Comparison of ENCODE assay signal across 1 cellular context in the genomic region with DNA sequence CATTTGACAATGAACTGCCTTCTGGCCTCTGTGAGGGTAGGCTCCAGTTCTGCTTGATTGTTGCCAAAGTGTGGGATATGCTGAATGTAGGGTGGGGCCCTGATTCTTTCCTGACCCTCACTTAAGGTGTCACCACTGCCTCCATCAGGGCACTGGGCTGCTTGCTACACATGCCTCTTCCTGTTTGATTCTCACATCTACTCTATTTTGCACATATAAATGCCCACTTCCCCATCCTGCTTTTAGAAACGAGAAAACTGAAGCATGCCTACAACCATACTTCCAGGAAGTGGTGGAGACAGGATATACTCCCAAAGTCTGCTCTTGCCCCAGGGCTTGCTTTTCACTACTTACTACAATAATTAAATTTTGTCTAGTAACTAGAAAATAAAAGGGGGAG.
TF ChIP-seq lines count a peak whose summit lies in the region.

No MANE protein-coding gene starts in this region.

TF ChIP-seq in HepG2, 621 proteins besides CTCF, POLR2A, EP300 and RAD21:
- TF ChIP-seq TAF15 (IDR thresholded peaks at IDR 0.05; ENCODE audit: low read depth, low read length, poor library complexity, severe bottlenecking), result no peak
- TF ChIP-seq, protein P1, sequence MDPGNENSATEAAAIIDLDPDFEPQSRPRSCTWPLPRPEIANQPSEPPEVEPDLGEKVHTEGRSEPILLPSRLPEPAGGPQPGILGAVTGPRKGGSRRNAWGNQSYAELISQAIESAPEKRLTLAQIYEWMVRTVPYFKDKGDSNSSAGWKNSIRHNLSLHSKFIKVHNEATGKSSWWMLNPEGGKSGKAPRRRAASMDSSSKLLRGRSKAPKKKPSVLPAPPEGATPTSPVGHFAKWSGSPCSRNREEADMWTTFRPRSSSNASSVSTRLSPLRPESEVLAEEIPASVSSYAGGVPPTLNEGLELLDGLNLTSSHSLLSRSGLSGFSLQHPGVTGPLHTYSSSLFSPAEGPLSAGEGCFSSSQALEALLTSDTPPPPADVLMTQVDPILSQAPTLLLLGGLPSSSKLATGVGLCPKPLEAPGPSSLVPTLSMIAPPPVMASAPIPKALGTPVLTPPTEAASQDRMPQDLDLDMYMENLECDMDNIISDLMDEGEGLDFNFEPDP (CRISPR knock-in tag; conservative IDR thresholded peaks at IDR 0.05), result no peak
- no peak for TF ChIP-seq HOXA7 (CRISPR knock-in tag; IDR thresholded peaks at IDR 0.05)
- no peak for TF ChIP-seq ONECUT2 (CRISPR knock-in tag; IDR thresholded peaks at IDR 0.05)
- TF ChIP-seq ZNF816 (CRISPR knock-in tag; IDR thresholded peaks at IDR 0.05; ENCODE audit: borderline replicate concordance), result no peak
- no peak for TF ChIP-seq POGZ (CRISPR knock-in tag; IDR thresholded peaks at IDR 0.05)
- no peak for TF ChIP-seq RAD51 (IDR thresholded peaks at IDR 0.05; ENCODE audit: borderline replicate concordance)
- TF ChIP-seq ZNF263 (CRISPR knock-in tag; IDR thresholded peaks at IDR 0.05), result no peak
- TF ChIP-seq, protein P2, sequence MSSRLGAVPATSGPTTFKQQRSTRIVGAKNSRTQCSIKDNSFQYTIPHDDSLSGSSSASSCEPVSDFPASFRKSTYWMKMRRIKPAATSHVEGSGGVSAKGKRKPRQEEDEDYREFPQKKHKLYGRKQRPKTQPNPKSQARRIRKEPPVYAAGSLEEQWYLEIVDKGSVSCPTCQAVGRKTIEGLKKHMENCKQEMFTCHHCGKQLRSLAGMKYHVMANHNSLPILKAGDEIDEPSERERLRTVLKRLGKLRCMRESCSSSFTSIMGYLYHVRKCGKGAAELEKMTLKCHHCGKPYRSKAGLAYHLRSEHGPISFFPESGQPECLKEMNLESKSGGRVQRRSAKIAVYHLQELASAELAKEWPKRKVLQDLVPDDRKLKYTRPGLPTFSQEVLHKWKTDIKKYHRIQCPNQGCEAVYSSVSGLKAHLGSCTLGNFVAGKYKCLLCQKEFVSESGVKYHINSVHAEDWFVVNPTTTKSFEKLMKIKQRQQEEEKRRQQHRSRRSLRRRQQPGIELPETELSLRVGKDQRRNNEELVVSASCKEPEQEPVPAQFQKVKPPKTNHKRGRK (CRISPR knock-in tag; IDR thresholded peaks at IDR 0.05), result no peak
- TF ChIP-seq ZNF317 (CRISPR knock-in tag; IDR thresholded peaks at IDR 0.05), result no peak
